ENCODE assay signal across 10 cellular contexts in the genomic region with DNA sequence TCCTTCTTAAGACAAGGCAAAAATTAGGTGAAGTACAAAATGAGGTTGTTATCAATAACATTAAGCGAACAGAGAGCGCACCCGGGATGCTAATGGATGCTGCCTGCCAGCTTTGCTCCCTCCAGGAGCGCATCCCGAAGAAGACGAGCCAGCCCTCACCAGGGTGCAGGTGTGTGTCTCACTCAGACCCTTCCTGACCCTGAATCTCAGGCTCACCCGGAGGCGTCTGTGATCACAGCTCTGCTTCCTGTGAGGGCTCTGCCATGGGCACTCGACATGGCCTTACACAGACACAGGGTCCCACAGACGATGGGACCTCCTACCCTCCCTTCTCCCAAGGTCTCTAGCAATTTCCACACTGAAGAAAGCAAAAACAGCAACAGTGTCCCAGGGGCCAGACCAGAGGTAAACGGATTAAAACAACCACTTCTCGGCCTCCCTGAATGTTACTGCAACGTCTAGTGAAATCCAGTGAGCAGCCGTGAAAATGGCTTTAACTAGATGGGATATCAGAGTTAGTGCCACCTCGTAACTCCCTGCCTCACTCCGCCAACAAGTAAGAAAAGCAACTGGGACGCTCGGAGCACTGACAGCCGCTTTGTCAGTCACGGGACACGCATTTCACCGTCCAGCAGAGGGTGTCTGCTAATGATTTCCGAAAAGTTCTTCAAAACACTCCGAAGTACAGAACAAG. TPM values are rescaled to one million over a fixed set of nuclear protein-coding genes. Genes with fewer than 3 reads are reported as not detected.
DNase-seq lines count a peak whose midpoint lies in the region; ATAC-seq and TF ChIP-seq lines count a peak whose summit lies in the region.
"Had no signal": no experiment of that assay in that cellular context is flagged by ENCODE, and none has a peak within 500 bp of the region (broad histone marks: within the 10 kb centered on the region; RNA-seq: fewer than 3 reads in every experiment).

No MANE protein-coding gene starts in this region.

- no peak for ATAC-seq in HG02623 (IDR thresholded peaks at IDR 0.05; ENCODE audit: unreplicated experiment)

- TF ChIP-seq CTCF in fibroblast of pulmonary artery (IDR thresholded peaks at IDR 0.05; ENCODE audit: low read length, missing control alignments), result peak; percentile 19

- no peak overlapping the region for H3K4me3 ChIP-seq in fibroblast of pulmonary artery (replicated peaks; ENCODE audit: low read depth, low read length)
- H3K4me3 ChIP-seq: SJSA1 had no signal

- DNase-seq in EH (ENCODE audit: low read depth) (peak; percentile 49), RPMI7951 (ENCODE audit: low read depth) (peak; percentile 76), fibroblast of pulmonary artery (ENCODE audit: low read depth) (no peak), renal cortical epithelial cell (ENCODE audit: low read depth) (peak; percentile 15), DMS53 (lab: John Stamatoyannopoulos, UW) (no peak), SIG-M5 treated with dmso at 0.1 percent for 504 hours (lab: John Stamatoyannopoulos, UW; ENCODE audit: unreplicated experiment) (no peak)
- DNase-seq in activated CD4-positive, CD25-positive, alpha-beta regulatory T cell treated with anti-CD3 and anti-CD28 coated beads, Interleukin-2, amount 50 U/mL, for 72 hours, result no peak

RNA-seq across cellular contexts. Expression of gene ZBTB46, which starts 11.7 kb away (rescaled TPM):
- total RNA-seq in RPMI7951 (2014; rRNA removed; shearing (Covaris generic)), result 3.4 and 5.8 TPM in 2 replicates
- total RNA-seq in renal cortical epithelial cell, result 3.5 and 5.4 TPM in 2 replicates

RNA-seq across cellular contexts. Expression of gene ABHD16B, which starts 41.9 kb away (rescaled TPM):
- total RNA-seq in RPMI7951 (2014; rRNA removed; shearing (Covaris generic)), result not detected in 2 replicates
- total RNA-seq in renal cortical epithelial cell, result not detected in 2 replicates
- total RNA-seq: SJSA1, temporal lobe had no signal

RNA-seq across cellular contexts. Expression of gene TPD52L2, which starts 45.7 kb away (rescaled TPM):
- total RNA-seq in RPMI7951 (2014; rRNA removed; shearing (Covaris generic)), result 137 and 140 TPM in 2 replicates
- 154 and 158 TPM in 2 replicates for total RNA-seq in renal cortical epithelial cell

Comparison
In these comparisons a context has a peak if more than half of its experiments do, and no peak if none do; other contexts are left out.
1. DNase-seq: peak in EH (single experiment), RPMI7951 (single experiment) and renal cortical epithelial cell (single experiment); none in fibroblast of pulmonary artery (single experiment), DMS53 (single experiment), SIG-M5 treated with dmso at 0.1 percent for 504 hours (single experiment) and activated CD4-positive, CD25-positive, alpha-beta regulatory T cell treated with anti-CD3 and anti-CD28 coated beads, Interleukin-2, amount 50 U/mL, for 72 hours (single experiment).